8 cellular contexts compared by ENCODE assay signal in genomic region chr1:62841587-62842169, GRCh38. TPM values are rescaled to one million over a fixed set of nuclear protein-coding genes. Genes with fewer than 3 reads are reported as not detected.
DNase-seq lines count a peak whose midpoint lies in the region; ATAC-seq, FAIRE-seq and TF ChIP-seq lines count a peak whose summit lies in the region.

No MANE protein-coding gene starts in this region.

- TF ChIP-seq POLR2A in H1 (IDR thresholded peaks at IDR 0.05; ENCODE audit: control extremely low read depth in 1 of 2, low read depth in 2 of 2, low read length in 2 of 2) = no peak

- H3K79me2 ChIP-seq in MM.1S (ENCODE audit: low read length) = no peaks in the 10 kb centered on the region
- no peaks in the 10 kb centered on the region for H3K79me2 ChIP-seq in H1 (ENCODE audit: control insufficient read depth in 1 of 2, insufficient read depth in 2 of 2, low read length in 2 of 2)

- H2BK5ac ChIP-seq in H1 (ENCODE audit: low read depth, low read length) = no peak overlapping the region

- H2AFZ ChIP-seq in MM.1S (ENCODE audit: low read length) (no peak overlapping the region), H1 (ENCODE audit: low read length) (no peak overlapping the region)

- no peak overlapping the region for H2BK120ac ChIP-seq in H1 (replicated peaks; ENCODE audit: low read depth, low read length)

- no peak overlapping the region for H4K8ac ChIP-seq in H1 (ENCODE audit: extremely low read depth, insufficient read depth, low read length)

- peak; percentile 63 for TF ChIP-seq CTCF in MM.1S (IDR thresholded peaks at IDR 0.05; ENCODE audit: low read length)
- TF ChIP-seq CTCF in H1 (IDR thresholded peaks at IDR 0.05; ENCODE audit: control extremely low read depth in 1 of 3, insufficient read depth in 1 of 3, low read depth in 1 of 3, low read length in 3 of 3) = peak in 2 of 3 experiments; percentile 49 to 59; a peak in 2 of 4 replicates
- TF ChIP-seq CTCF in mucosa of descending colon (IDR thresholded peaks at IDR 0.05) = peak; percentile 55

- 17% methylated on average over 3 of the region's 3 CpGs; no CpG with 5 or more reads in 1 of the 2 experiments for WGBS in H1 (ENCODE audit: extremely low coverage in 1 of 2, insufficient coverage in 1 of 2, insufficient read length in 1 of 2, insufficient replicate concordance in 2 of 2, low coverage in 1 of 2, low lambda C conversion rate in 2 of 2, missing lambda C conversion rate in 1 of 2), 2 experiments

- H2BK15ac ChIP-seq in H1 (ENCODE audit: low read length) = no peak overlapping the region

- FAIRE-seq in H1 (lab: Jason Lieb, UNC) = peak; percentile 90

- no peak overlapping the region for H2BK20ac ChIP-seq in H1 (ENCODE audit: low read length)

- H3K27ac ChIP-seq in MM.1S (ENCODE audit: low read length) (no peak overlapping the region), H1 (ENCODE audit: low read depth, low read length) (no peak overlapping the region)

- H3K9me3 ChIP-seq in MM.1S (replicated peaks; ENCODE audit: insufficient read depth, low read length) (no peaks in the 10 kb centered on the region), H1 (ENCODE audit: insufficient read depth in 2 of 2, low read depth in 1 of 2, low read length in 1 of 2) (no peaks in the 10 kb centered on the region), mucosa of descending colon (no peaks in the 10 kb centered on the region)

- no peak overlapping the region for H4K91ac ChIP-seq in H1 (replicated peaks; ENCODE audit: insufficient read length, low read length)

- no peaks in the 10 kb centered on the region for H4K20me1 ChIP-seq in MM.1S (ENCODE audit: insufficient read depth, low read length)
- no peaks in the 10 kb centered on the region for H4K20me1 ChIP-seq in H1 (replicated peaks in 1 of 2; ENCODE audit: control insufficient read depth in 1 of 2, insufficient read depth in 2 of 2, low read length in 2 of 2)

- H3K23ac ChIP-seq in H1 (ENCODE audit: insufficient read length) = no peak overlapping the region

- no peak overlapping the region for H3K56ac ChIP-seq in H1 (replicated peaks; ENCODE audit: insufficient read length, low read depth, low read length)

- peak; percentile 75 to 79 for TF ChIP-seq RAD21 in H1 (IDR thresholded peaks at IDR 0.05 in 1 of 2, conservative IDR thresholded peaks at IDR 0.05 in 1 of 2; ENCODE audit: low read depth in 2 of 2, low read length in 2 of 2)

- no peak overlapping the region for H3K9ac ChIP-seq in MM.1S (ENCODE audit: low read length)
- H3K9ac ChIP-seq in H1 (replicated peaks in 1 of 4; ENCODE audit: extremely low read depth in 1 of 4, low read depth in 3 of 4, low read length in 3 of 4) = no peak overlapping the region

- peak; percentile 87 for ATAC-seq in GM19455 (IDR thresholded peaks at IDR 0.05; ENCODE audit: unreplicated experiment)
- ATAC-seq in mucosa of descending colon = peak; percentile 55

- no peak overlapping the region for H3K14ac ChIP-seq in H1 (ENCODE audit: insufficient read length)

- H3K4ac ChIP-seq in H1 (replicated peaks; ENCODE audit: insufficient read length, low read depth, low read length) = no peak overlapping the region

- H3K79me1 ChIP-seq in H1 (ENCODE audit: low read depth, low read length) = no peaks in the 10 kb centered on the region

- H3F3A ChIP-seq in MM.1S (ENCODE audit: insufficient read depth, low read length) = no peaks in the 10 kb centered on the region

- H3K18ac ChIP-seq in H1 (ENCODE audit: extremely low read depth, low read length) = no peak overlapping the region

- H3K4me2 ChIP-seq in MM.1S (ENCODE audit: low read depth, low read length) = no peak overlapping the region
- H3K4me2 ChIP-seq in H1 (ENCODE audit: insufficient read depth in 1 of 2, low read depth in 2 of 2, low read length in 2 of 2) = no peak overlapping the region

- no peak overlapping the region for H2BK12ac ChIP-seq in H1 (ENCODE audit: low read depth, low read length)

- POLR2A ChIA-PET in H1 (lab: Charles Lee; ENCODE audit: partially characterized antibody) = interaction anchor here (0.6 kb wide), 1 partner anchor 152 kb away, joined by 3 read pairs; no protein-coding TSS in a partner anchor

- no peaks in the 10 kb centered on the region for H3K23me2 ChIP-seq in H1 (ENCODE audit: low read depth, low read length)

- CTCF ChIA-PET in H1 (lab: Charles Lee; ENCODE audit: partially characterized antibody) = interaction anchor here (0.6 to 3.9 kb wide), 50 partner anchors 8 to 410 kb away, joined by 3 to 30 read pairs (median 4); no protein-coding TSS in a partner anchor

- H3K27me3 ChIP-seq in MM.1S (replicated peaks; ENCODE audit: insufficient read depth, low read length) = no peaks in the 10 kb centered on the region
- no peaks in the 10 kb centered on the region for H3K27me3 ChIP-seq in H1 (replicated peaks in 1 of 4; ENCODE audit: control insufficient read depth in 3 of 4, extremely low read depth in 1 of 4, insufficient read depth in 3 of 4, low read length in 3 of 4)

- H2AK5ac ChIP-seq in H1 (ENCODE audit: low read depth, low read length) = no peak overlapping the region

- no peaks in the 10 kb centered on the region for H3K4me1 ChIP-seq in MM.1S (ENCODE audit: low read length)
- no peaks in the 10 kb centered on the region; a peak in 1 of 7 replicates for H3K4me1 ChIP-seq in H1 (replicated peaks in 1 of 4; ENCODE audit: control insufficient read depth in 3 of 4, insufficient read depth in 4 of 4, low read length in 3 of 4)
- H3K4me1 ChIP-seq in mucosa of descending colon (ENCODE audit: low read depth) = no peaks in the 10 kb centered on the region

- intact Hi-C loops in mucosa of descending colon (cut with DNase I, micrococcal nuclease) = no loop called here

- H3K9me2 ChIP-seq in MM.1S (replicated peaks; ENCODE audit: insufficient read depth, low read length) = no peaks in the 10 kb centered on the region

- peak; percentile 75 for DNase-seq in DMS79 treated with DMSO at 0.1 percent for 48 hours (lab: John Stamatoyannopoulos, UW)
- peak; percentile 65 for DNase-seq in MM.1S
- peak; percentile 79 for DNase-seq in RKO (ENCODE audit: low spot score)
- no peak for DNase-seq in H1 (ENCODE audit: low read depth in 1 of 2, low spot score in 2 of 2)
- DNase-seq in mucosa of descending colon = peak in 1 of 3 donors; percentile 57
- no peak for DNase-seq in 8988T
- no peak for DNase-seq in NK-92 (lab: John Stamatoyannopoulos, UW; ENCODE audit: unreplicated experiment)

- H3K4me3 ChIP-seq in MM.1S (ENCODE audit: low read length) = no peak overlapping the region
- no peak overlapping the region for H3K4me3 ChIP-seq in H1 (ENCODE audit: extremely low read depth in 1 of 4, insufficient read depth in 2 of 4, low read depth in 3 of 4, low read length in 4 of 4)
- no peak overlapping the region for H3K4me3 ChIP-seq in mucosa of descending colon

- H4K5ac ChIP-seq in H1 (ENCODE audit: insufficient read length, low read depth, low read length) = no peak overlapping the region

- no peak for TF ChIP-seq EP300 in H1 (IDR thresholded peaks at IDR 0.05; ENCODE audit: borderline replicate concordance in 1 of 2, low read depth in 2 of 2, low read length in 2 of 2)

- H3K36me3 ChIP-seq in MM.1S (replicated peaks; ENCODE audit: insufficient read depth, low read length) (no peaks in the 10 kb centered on the region), H1 (ENCODE audit: control insufficient read depth in 2 of 4, insufficient read depth in 4 of 4, low read length in 3 of 4) (no peaks in the 10 kb centered on the region), mucosa of descending colon (ENCODE audit: low read depth) (no peaks in the 10 kb centered on the region)

RNA-seq across cellular contexts. Expression of gene ATG4C, which starts 57.7 kb away (rescaled TPM):
- total RNA-seq in H1 (2021; fragmentation: NEBNext Ultra II Directional; extraction: Animal tissue kit (Norgen Biotek cat#: 25700)) = 18.4 and 22.2 TPM in 2 replicates
- polyA plus RNA-seq in H1 (2011; rRNA removed) = 2.5 and 5.1 TPM in 2 replicates
- 8.1 TPM for polyA plus RNA-seq in H1 (2011; cell fraction: cytosol; rRNA removed)
- polyA plus RNA-seq in H1 (2011; cell fraction: nucleus; rRNA removed) = 2.1 TPM
- 8.9 to 18.0 TPM (median 11.6 TPM) in 4 replicates for polyA plus RNA-seq in H1 (2012, experiment 1 of 2)
- polyA plus RNA-seq in H1 (2012, experiment 2 of 2) = 1.9 TPM
- polyA plus RNA-seq in H1 (2013, experiment 1 of 2) = 11.1 TPM
- polyA plus RNA-seq in H1 (2013, experiment 2 of 2) = 11.2 TPM
- 9.2 and 11.4 TPM in 2 replicates for polyA minus RNA-seq in H1 (2011; rRNA and poly(A)+ RNA removed)
- 8.5 TPM for polyA minus RNA-seq in H1 (2011; cell fraction: cytosol; rRNA and poly(A)+ RNA removed)
- 17.4 TPM for polyA minus RNA-seq in H1 (2011; cell fraction: nucleus; rRNA and poly(A)+ RNA removed)
- 10 to 100 TPM in 1 of 3 donors, 1 to 10 TPM in 2; 3.8 to 11.3 (median 7.4) TPM for total RNA-seq in mucosa of descending colon

Comparison
In these comparisons a context has a peak if more than half of its experiments do, and no peak if none do; other contexts are left out.
1. DNase-seq: peak in DMS79 treated with DMSO at 0.1 percent for 48 hours (single experiment), MM.1S (single experiment) and RKO (single experiment); none in H1 (0 of 2), 8988T (single experiment) and NK-92 (single experiment).
2. Peak in every context shown above with its lines, with median percentiles within 50 percentile points of each other: CTCF ChIP-seq.